ENCODE assay signal across 8 cellular contexts in the genomic region with DNA sequence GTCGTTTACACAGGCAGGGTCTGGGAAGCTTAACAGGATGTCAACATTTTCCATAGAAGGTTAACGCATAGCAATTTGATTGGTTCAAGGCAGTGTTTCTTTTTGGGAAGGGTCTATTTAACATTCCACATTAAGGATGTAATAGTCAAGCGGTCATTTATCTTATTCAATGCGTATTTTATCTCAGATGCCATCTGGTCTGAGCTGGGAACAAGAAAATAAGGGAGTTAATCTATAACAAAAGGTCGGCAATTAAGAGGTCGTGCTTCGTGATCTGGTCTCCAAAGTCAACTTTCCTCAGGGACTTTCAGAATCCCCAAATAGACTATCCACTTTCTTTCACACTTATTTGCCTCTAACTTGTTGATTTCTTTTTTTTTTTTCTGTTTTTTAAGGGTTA. TPM values are rescaled to one million over a fixed set of nuclear protein-coding genes. Genes with fewer than 3 reads are reported as not detected.
A peak's percentile ranks its signal among the peaks of the same experiment; 100 is the strongest.
DNase-seq lines count a peak whose midpoint lies in the region; ATAC-seq and TF ChIP-seq lines count a peak whose summit lies in the region.

No MANE protein-coding gene starts in this region.

- H3K27ac Mint-ChIP-seq in activated naive CD4-positive, alpha-beta T cell treated with anti-CD3 and anti-CD28 coated beads, Interleukin-2, amount 10 ng/mL, durations not matched to agents 7 days and 5 days: peak overlapping the region; percentile 97

- 3% methylated on average over 7 of the region's 7 CpGs for WGBS in right lobe of liver (ENCODE audit: insufficient coverage, low coverage, low lambda C conversion rate, missing lambda C conversion rate)
- 4 to 13% methylated on average over 6 to 7 of the region's 7 CpGs for WGBS in transverse colon (ENCODE audit: low coverage in 1 of 2), 2 donors

- H3K9me3 ChIP-seq in right lobe of liver (no peaks in the 10 kb centered on the region), transverse colon (no peaks in the 10 kb centered on the region)

- CTCF ChIA-PET in activated naive CD4-positive, alpha-beta T cell treated with anti-CD3 and anti-CD28 coated beads, Interleukin-2, amount 10 ng/mL, durations not matched to agents 7 days and 5 days (lab: Charles Lee): interaction anchor here (1.6 kb wide), 1 partner anchor 62 kb away, joined by 6 read pairs; no protein-coding TSS in a partner anchor

- no peak for DNase-seq in activated naive CD4-positive, alpha-beta T cell treated with anti-CD3 and anti-CD28 coated beads, Interleukin-2, amount 10 ng/mL, durations not matched to agents 7 days and 5 days
- DNase-seq in activated naive CD4-positive, alpha-beta T cell treated with anti-CD3 and anti-CD28 coated beads, Interleukin-2, amount 50 U/mL, for 16 hours: no peak
- no peak for DNase-seq in right lobe of liver
- DNase-seq in transverse colon: no peak
- no peak for DNase-seq in NCI-H2196 (lab: John Stamatoyannopoulos, UW; ENCODE audit: unreplicated experiment)

- in situ Hi-C loops in transverse colon (cut with MboI; ENCODE audit: low pct_ligation_motif_present in 1 of 4, low pct_unique_long_range_greater_than_20kb in 1 of 4, low sequenced_read_pairs in 3 of 4): loop anchor here in 3 of 4 donors (25.0 kb wide), 2 partner anchors 271 to 296 kb away; a partner anchor contains a TSS

- TF ChIP-seq POLR2A in right lobe of liver (IDR thresholded peaks at IDR 0.05) (no peak), transverse colon (IDR thresholded peaks at IDR 0.05) (no peak)

- peak; percentile 9 to 42 (median 27) for ATAC-seq in right lobe of liver
- ATAC-seq in HG02623 (IDR thresholded peaks at IDR 0.05; ENCODE audit: unreplicated experiment): no peak
- no peak for ATAC-seq in GM21381 (IDR thresholded peaks at IDR 0.05; ENCODE audit: unreplicated experiment)

- no peak for TF ChIP-seq EP300 in transverse colon (IDR thresholded peaks at IDR 0.05; ENCODE audit: low read depth)

- H3K9me3 Mint-ChIP-seq in activated naive CD4-positive, alpha-beta T cell treated with anti-CD3 and anti-CD28 coated beads, Interleukin-2, amount 10 ng/mL, durations not matched to agents 7 days and 5 days: peaks cover 21% of the 10 kb centered on the region

- H3K27me3 Mint-ChIP-seq in activated naive CD4-positive, alpha-beta T cell treated with anti-CD3 and anti-CD28 coated beads, Interleukin-2, amount 10 ng/mL, durations not matched to agents 7 days and 5 days: no peaks in the 10 kb centered on the region

- peak overlapping the region; percentile 88 for H3K4me3 Mint-ChIP-seq in activated naive CD4-positive, alpha-beta T cell treated with anti-CD3 and anti-CD28 coated beads, Interleukin-2, amount 10 ng/mL, durations not matched to agents 7 days and 5 days

- H3K4me3 ChIP-seq in right lobe of liver: peak overlapping the region; percentile 56 to 83 (median 70)
- H3K4me3 ChIP-seq in transverse colon: peak overlapping the region; percentile 70 to 90 (median 78)

- TF ChIP-seq CTCF in right lobe of liver (IDR thresholded peaks at IDR 0.05) (no peak), transverse colon (IDR thresholded peaks at IDR 0.05) (no peak)

- H3K27ac ChIP-seq in angular gyrus (ENCODE audit: low read depth, low read length) (peak overlapping the region; percentile 74), right lobe of liver (peak overlapping the region; percentile 81 to 95 (median 92)), transverse colon (peak overlapping the region; percentile 94 to 98 (median 96))

- intact Hi-C loops in right lobe of liver (cut with DNase I) (no loop called here), transverse colon (cut with DNase I; ENCODE audit: low total_unique reads) (loop anchor here (5.0 to 10.0 kb wide), 2 partner anchors 224 to 301 kb away; a partner anchor contains a TSS)

- H3K36me3 Mint-ChIP-seq in activated naive CD4-positive, alpha-beta T cell treated with anti-CD3 and anti-CD28 coated beads, Interleukin-2, amount 10 ng/mL, durations not matched to agents 7 days and 5 days: peaks cover 59% of the 10 kb centered on the region

- H3K36me3 ChIP-seq in right lobe of liver (peaks cover 0 to 8% (median 5%) of the 10 kb centered on the region in 4 donors), transverse colon (peaks cover 0 to 8% (median 0%) of the 10 kb centered on the region in 4 donors)

- H3K4me1 Mint-ChIP-seq in activated naive CD4-positive, alpha-beta T cell treated with anti-CD3 and anti-CD28 coated beads, Interleukin-2, amount 10 ng/mL, durations not matched to agents 7 days and 5 days: peaks cover 61% of the 10 kb centered on the region

- H3K27me3 ChIP-seq in right lobe of liver: no peaks in the 10 kb centered on the region
- no peaks in the 10 kb centered on the region for H3K27me3 ChIP-seq in transverse colon

- peaks cover 0 to 20% (median 7%) of the 10 kb centered on the region in 4 donors for H3K4me1 ChIP-seq in right lobe of liver
- peaks cover 10 to 30% (median 20%) of the 10 kb centered on the region in 4 donors for H3K4me1 ChIP-seq in transverse colon

RNA-seq across cellular contexts. Expression of a gene that starts 0.6 kb away (rescaled TPM):
- 10 to 100 TPM; 24.0 to 62.5 (median 42.8) TPM for total RNA-seq in right lobe of liver
- 10 to 100 TPM; 23.3 to 81.8 (median 35.1) TPM for total RNA-seq in transverse colon

Comparison
In these comparisons a context has a peak if more than half of its experiments do, and no peak if none do; other contexts are left out.
1. ATAC-seq: peak in right lobe of liver (4 of 4); none in HG02623 (single experiment) and GM21381 (single experiment).
2. Peak in every context shown above with its lines, with median percentiles within 50 percentile points of each other: H3K27ac ChIP-seq.